Comparison of ENCODE assay signal across 22 cellular contexts in genomic region chr11:117187007-117187406, GRCh38. TPM values are rescaled to one million over a fixed set of nuclear protein-coding genes. Genes with fewer than 3 reads are reported as not detected.
DNase-seq lines count a peak whose midpoint lies in the region; ATAC-seq and TF ChIP-seq lines count a peak whose summit lies in the region.
"Had no signal": no experiment of that assay in that cellular context is flagged by ENCODE, and none has a peak within 500 bp of the region (broad histone marks: within the 10 kb centered on the region; RNA-seq: fewer than 3 reads in every experiment).

No MANE protein-coding gene starts in this region.

- peak; percentile 13 for DNase-seq in activated CD4-positive, CD25-positive, alpha-beta regulatory T cell treated with anti-CD3 and anti-CD28 coated beads, Interleukin-2, amount 50 U/mL, for 72 hours
- peak; percentile 34 for DNase-seq in RWPE2 (ENCODE audit: low spot score)
- DNase-seq in left lobe of liver (ENCODE audit: low spot score), result peak; percentile 38
- no peak for DNase-seq in stimulated activated effector memory CD8-positive, alpha-beta T cell treated with anti-CD3 and anti-CD28 coated beads, Interleukin-12 subunit alpha, Interleukin-12 subunit beta, amount 100 ng/mL, for 72 hours (ENCODE audit: low spot score in 2 of 2)
- DNase-seq in GDM1 (lab: John Stamatoyannopoulos, UW), result no peak
- DNase-seq: 8988T; activated CD8-positive, alpha-beta memory T cell treated with anti-CD3 and anti-CD28 coated beads for 24 hours; activated naive CD4-positive, alpha-beta T cell treated with anti-CD3 and anti-CD28 coated beads, Interleukin-2, amount 50 U/mL, for 16 hours; CD4-positive, CD25-positive, alpha-beta regulatory T cell; GM23248; hippocampal formation; MM.1S; natural killer cell; NCI-H187 treated with DMSO at 0.1 percent for 48 hours; NCI-H524 treated with DMSO at 0.1 percent for 48 hours; PC-9; retina; stimulated activated CD4-positive, alpha-beta T cell treated with anti-CD3 and anti-CD28 coated beads, Interleukin-2, amount 100 ng/mL, for 24 hours had no signal

- no peaks in the 10 kb centered on the region for H3K9me3 Mint-ChIP-seq in stimulated activated effector memory CD8-positive, alpha-beta T cell treated with anti-CD3 and anti-CD28 coated beads, Interleukin-12 subunit alpha, Interleukin-12 subunit beta, amount 100 ng/mL, for 72 hours
- H3K9me3 Mint-ChIP-seq: CD4-positive, CD25-positive, alpha-beta regulatory T cell; natural killer cell had no signal

- no peak for TF ChIP-seq CTCF in RWPE2 (IDR thresholded peaks at IDR 0.05; ENCODE audit: poor library complexity, severe bottlenecking)

- peaks cover 8% of the 10 kb centered on the region for H3K36me3 ChIP-seq in RWPE2 (ENCODE audit: low read depth)

- no peaks in the 10 kb centered on the region for H3K9me3 ChIP-seq in RWPE2 (ENCODE audit: severe bottlenecking)
- H3K9me3 ChIP-seq: left lung had no signal

- no peaks in the 10 kb centered on the region for H3K27me3 ChIP-seq in RWPE2 (ENCODE audit: insufficient read depth, poor library complexity, severe bottlenecking)
- H3K27me3 ChIP-seq: left lung had no signal

- ATAC-seq in activated CD4-positive, CD25-positive, alpha-beta regulatory T cell treated with anti-CD3 and anti-CD28 coated beads, Interleukin-2, amount 50 U/mL, for 24 hours, result no peak
- ATAC-seq in RWPE2 (ENCODE audit: low read depth) (no peak), left lobe of liver (no peak), GM21423 (IDR thresholded peaks at IDR 0.05; ENCODE audit: unreplicated experiment) (no peak), GM21526 (IDR thresholded peaks at IDR 0.05; ENCODE audit: low FRiP score, unreplicated experiment) (no peak)
- no peak for ATAC-seq in stimulated activated effector memory CD8-positive, alpha-beta T cell treated with anti-CD3 and anti-CD28 coated beads, Interleukin-12 subunit alpha, Interleukin-12 subunit beta, amount 100 ng/mL, for 72 hours
- ATAC-seq: left lung, natural killer cell had no signal

- H3K4me3 ChIP-seq in RWPE2 (ENCODE audit: severe bottlenecking), result no peak overlapping the region
- H3K4me3 ChIP-seq: GM23248, left lung, PC-9 had no signal

- H3K27ac Mint-ChIP-seq in stimulated activated effector memory CD8-positive, alpha-beta T cell treated with anti-CD3 and anti-CD28 coated beads, Interleukin-12 subunit alpha, Interleukin-12 subunit beta, amount 100 ng/mL, for 72 hours, result peak overlapping the region; percentile 44

- peaks cover 13% of the 10 kb centered on the region for H3K36me3 Mint-ChIP-seq in stimulated activated effector memory CD8-positive, alpha-beta T cell treated with anti-CD3 and anti-CD28 coated beads, Interleukin-12 subunit alpha, Interleukin-12 subunit beta, amount 100 ng/mL, for 72 hours
- H3K36me3 Mint-ChIP-seq: natural killer cell had no signal

- H3K4me3 Mint-ChIP-seq in stimulated activated effector memory CD8-positive, alpha-beta T cell treated with anti-CD3 and anti-CD28 coated beads, Interleukin-12 subunit alpha, Interleukin-12 subunit beta, amount 100 ng/mL, for 72 hours, result no peak overlapping the region

- no peaks in the 10 kb centered on the region for H3K4me1 ChIP-seq in RWPE2 (ENCODE audit: insufficient read depth, poor library complexity, severe bottlenecking)

- no peak overlapping the region for H3K27ac ChIP-seq in RWPE2 (ENCODE audit: poor library complexity, severe bottlenecking)
- H3K27ac ChIP-seq: GM23248, PC-9 had no signal

- no peaks in the 10 kb centered on the region for H3K4me1 Mint-ChIP-seq in stimulated activated effector memory CD8-positive, alpha-beta T cell treated with anti-CD3 and anti-CD28 coated beads, Interleukin-12 subunit alpha, Interleukin-12 subunit beta, amount 100 ng/mL, for 72 hours
- H3K4me1 Mint-ChIP-seq: natural killer cell had no signal

RNA-seq across cellular contexts. Expression of gene SIDT2, which starts 8.5 kb away (rescaled TPM):
- 56.6 TPM for total RNA-seq in left lobe of liver

RNA-seq across cellular contexts. Expression of gene TAGLN, which starts 12.2 kb away (rescaled TPM):
- total RNA-seq in left lobe of liver, result 67.3 TPM

RNA-seq across cellular contexts. Expression of gene PAFAH1B2, which starts 42.9 kb away (rescaled TPM):
- total RNA-seq in left lobe of liver, result 23.5 TPM

RNA-seq across cellular contexts. Expression of gene PCSK7, which starts 44.9 kb away (rescaled TPM):
- total RNA-seq in left lobe of liver, result 26.5 TPM

RNA-seq across cellular contexts. Expression of gene RNF214, which starts 45.5 kb away (rescaled TPM):
- total RNA-seq in left lobe of liver, result 10.7 TPM

Comparison
In these comparisons a context has a peak if more than half of its experiments do, and no peak if none do; other contexts are left out.
1. DNase-seq: peak in activated CD4-positive, CD25-positive, alpha-beta regulatory T cell treated with anti-CD3 and anti-CD28 coated beads, Interleukin-2, amount 50 U/mL, for 72 hours (single experiment), RWPE2 (single experiment) and left lobe of liver (single experiment); none in stimulated activated effector memory CD8-positive, alpha-beta T cell treated with anti-CD3 and anti-CD28 coated beads, Interleukin-12 subunit alpha, Interleukin-12 subunit beta, amount 100 ng/mL, for 72 hours (0 of 2) and GDM1 (single experiment).